ENCODE assay signal across 28 cellular contexts in genomic region chr2:29284671-29285070, GRCh38.
"Had no signal": no experiment of that assay in that cellular context is flagged by ENCODE, and none has a peak within 500 bp of the region (broad histone marks: within the 10 kb centered on the region; RNA-seq: fewer than 3 reads in every experiment).

No MANE protein-coding gene starts in this region.

- FAIRE-seq: astrocyte, bronchial epithelial cell had no signal

- DNase-seq: activated effector memory CD4-positive, alpha-beta T cell treated with anti-CD3 and anti-CD28 coated beads, Interleukin-2, amount 50 U/mL, for 16 hours; activated effector memory CD4-positive, alpha-beta T cell treated with Interleukin-2 at 50 U/mL for 16 hours; activated gamma-delta T cell; activated gamma-delta T cell treated with Interleukin-2 at 50 U/mL for 16 hours; activated naive CD4-positive, alpha-beta T cell; activated naive CD4-positive, alpha-beta T cell treated with anti-CD3 and anti-CD28 coated beads for 36 hours; activated naive CD4-positive, alpha-beta T cell treated with anti-CD3 and anti-CD28 coated beads, Interleukin-2, amount 10 ng/mL, durations not matched to agents 7 days and 5 days; activated naive CD4-positive, alpha-beta T cell treated with anti-CD3 and anti-CD28 coated beads, Interleukin-2, amount 50 U/mL, for 16 hours; activated naive CD4-positive, alpha-beta T cell treated with Interleukin-2 at 50 U/mL for 16 hours; activated naive CD8-positive, alpha-beta T cell treated with anti-CD3 and anti-CD28 coated beads for 36 hours; activated naive CD8-positive, alpha-beta T cell treated with anti-CD3 and anti-CD28 coated beads, Interleukin-2, amount 10 ng/mL, durations not matched to agents 7 days and 5 days; activated naive CD8-positive, alpha-beta T cell treated with anti-CD3 and anti-CD28 coated beads, Interleukin-2, amount 50 U/mL, for 24 hours; activated T-cell treated with anti-CD3 and anti-CD28 coated beads, Interleukin-2, amount 50 U/mL, for 1 hour; activated T-cell treated with anti-CD3 and anti-CD28 coated beads, Interleukin-2, amount 50 U/mL, for 24 hours; activated T-cell treated with anti-CD3 and anti-CD28 coated beads, Interleukin-2, amount 50 U/mL, for 4 hours; activated T-cell treated with anti-CD3 and anti-CD28 coated beads, Interleukin-2, amount 50 U/mL, for 48 hours; activated T-cell treated with anti-CD3 and anti-CD28 coated beads, Interleukin-2, amount 50 U/mL, for 72 hours; amniotic stem cell; amygdala; anterior cingulate cortex; aorta; body of pancreas; brain microvascular endothelial cell; caudate nucleus; central memory CD4-positive, alpha-beta T cell; cerebellar nuclear complex had no signal
